In the genomic region with DNA sequence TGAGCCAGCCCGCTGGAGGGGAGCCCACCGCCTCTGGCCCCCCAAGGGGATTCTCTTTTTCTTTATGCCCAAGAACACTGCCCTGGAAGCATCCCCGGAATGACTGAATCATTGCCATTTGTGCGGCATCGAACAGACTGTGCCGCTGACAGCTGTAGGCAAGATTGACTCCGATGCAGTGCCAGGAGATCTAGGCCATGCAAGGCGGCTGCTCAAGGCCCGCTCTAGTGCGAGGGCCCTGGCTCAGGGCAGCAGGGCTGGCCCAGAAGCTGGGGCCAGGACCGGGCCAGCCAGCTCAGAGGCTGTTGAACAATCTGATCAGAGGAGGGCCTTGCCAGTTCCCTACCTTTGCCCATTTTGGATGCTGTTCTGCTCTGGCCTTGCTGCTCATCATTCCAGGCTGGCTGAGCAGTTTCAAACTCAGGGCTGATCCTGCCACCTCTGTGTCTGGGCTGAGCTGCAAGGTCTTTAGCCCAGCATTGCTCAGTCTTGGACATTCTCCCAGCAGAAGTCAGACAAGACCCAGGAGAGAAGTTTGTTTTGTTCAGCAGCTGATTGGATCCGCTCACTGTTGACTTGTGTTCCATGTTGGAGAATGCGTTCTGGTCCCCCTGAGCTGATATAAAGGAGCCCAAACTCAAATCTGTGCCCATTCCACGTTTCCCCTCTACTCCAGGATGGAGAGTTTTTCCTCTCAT, we compare ENCODE assay signal across 27 cellular contexts.
DNase-seq lines count a peak whose midpoint lies in the region; ATAC-seq lines count a peak whose summit lies in the region.
"Had no signal": no experiment of that assay in that cellular context is flagged by ENCODE, and none has a peak within 500 bp of the region (broad histone marks: within the 10 kb centered on the region; RNA-seq: fewer than 3 reads in every experiment).

No MANE protein-coding gene starts in this region.

- H3K4me2 ChIP-seq in BLaER1 treated with 17β-estradiol and CSF1 and Interleukin-3, amounts not matched to agents 10 nM and 100 nM: peak overlapping the region in 8 of 11 experiments; percentile 29 to 72 (median 60); a peak in 16 of 22 replicates

- H4K20me1 ChIP-seq in BLaER1 treated with 17β-estradiol and CSF1 and Interleukin-3, amounts not matched to agents 10 nM and 100 nM: peaks cover 0 to 11% (median 0%) of the 10 kb centered on the region in 11 experiments; a peak in 2 of 22 replicates

- DNase-seq in NCI-H1694 (lab: John Stamatoyannopoulos, UW): peak; percentile 54
- DNase-seq in head of caudate nucleus: peak in 30 of 42 donors; percentile 15 to 76 (median 46)
- no peak for DNase-seq in sciatic nerve (ENCODE audit: low spot score)
- DNase-seq in DMS 273 treated with DMSO at 0.1 percent for 48 hours (lab: John Stamatoyannopoulos, UW): no peak
- no peak for DNase-seq in NCI-H1930 (lab: John Stamatoyannopoulos, UW)
- DNase-seq in NCI-H1092 treated with DMSO at 0.1 percent for 48 hours (lab: John Stamatoyannopoulos, UW): no peak
- DNase-seq: ACHN; activated CD4-positive, alpha-beta T cell treated with anti-CD3 and anti-CD28 coated beads, Interleukin-2, amount 50 U/mL, for 1 hour; activated T-cell treated with anti-CD3 and anti-CD28 coated beads, Interleukin-2, amount 50 U/mL, for 48 hours; body of pancreas; effector CD8-positive, alpha-beta T cell; erythroblast; GOT3; HFFc6; Kasumi-1; mesenchymal stem cell; MV-4-11; NCI-H146; NCI-H2171; NCI-H524 treated with DMSO at 0.1 percent for 48 hours; Peyer's patch; SIG-M5; spleen; transverse colon had no signal

- H3K27me3 ChIP-seq in BLaER1 treated with 17β-estradiol and CSF1 and Interleukin-3, amounts not matched to agents 10 nM and 100 nM: no peaks in the 10 kb centered on the region
- H3K27me3 ChIP-seq: body of pancreas, Peyer's patch, spleen, transverse colon had no signal

- peaks cover 2 to 12% (median 6%) of the 10 kb centered on the region in 11 experiments; a peak in 18 of 22 replicates for H3K9me3 ChIP-seq in BLaER1 treated with 17β-estradiol and CSF1 and Interleukin-3, amounts not matched to agents 10 nM and 100 nM (replicated peaks in 1 of 11)
- H3K9me3 ChIP-seq: body of pancreas, Peyer's patch, transverse colon had no signal

- no peak overlapping the region for H3K27ac ChIP-seq in BLaER1 treated with 17β-estradiol and CSF1 and Interleukin-3, amounts not matched to agents 10 nM and 100 nM
- H3K27ac ChIP-seq: body of pancreas, C4-2B, spleen, transverse colon had no signal

- no peak overlapping the region for H3K9ac ChIP-seq in BLaER1 treated with 17β-estradiol and CSF1 and Interleukin-3, amounts not matched to agents 10 nM and 100 nM

- no peak overlapping the region for H3K4me3 ChIP-seq in BLaER1 treated with 17β-estradiol and CSF1 and Interleukin-3, amounts not matched to agents 10 nM and 100 nM
- H3K4me3 ChIP-seq: body of pancreas, Peyer's patch, spleen, transverse colon had no signal

- peaks cover 9 to 46% (median 32%) of the 10 kb centered on the region in 10 experiments for H3K4me1 ChIP-seq in BLaER1 treated with 17β-estradiol and CSF1 and Interleukin-3, amounts not matched to agents 10 nM and 100 nM
- H3K4me1 ChIP-seq: body of pancreas, Peyer's patch, transverse colon had no signal

- peak; percentile 68 for ATAC-seq in sciatic nerve
- ATAC-seq: body of pancreas, WTC11 had no signal

- H3K36me3 ChIP-seq in BLaER1 treated with 17β-estradiol and CSF1 and Interleukin-3, amounts not matched to agents 10 nM and 100 nM: peaks cover 0 to 8% (median 0%) of the 10 kb centered on the region in 11 experiments; a peak in 4 of 22 replicates
- H3K36me3 ChIP-seq: Peyer's patch, spleen, transverse colon had no signal

- intact Hi-C loops in head of caudate nucleus (cut with DNase I) (no loop called here), sciatic nerve (cut with DNase I) (no loop called here)

Comparison
In these comparisons a context has a peak if more than half of its experiments do, and no peak if none do; other contexts are left out.
1. DNase-seq: peak in NCI-H1694 (single experiment) and head of caudate nucleus (30 of 42); none in sciatic nerve (single experiment), DMS 273 treated with DMSO at 0.1 percent for 48 hours (single experiment), NCI-H1930 (0 of 2) and NCI-H1092 treated with DMSO at 0.1 percent for 48 hours (single experiment).